ENCODE assay signal across 16 cellular contexts in genomic region chr19:955803-956746, GRCh38. TPM values are rescaled to one million over a fixed set of nuclear protein-coding genes. Genes with fewer than 3 reads are reported as not detected.
DNase-seq lines count a peak whose midpoint lies in the region; ATAC-seq and TF ChIP-seq lines count a peak whose summit lies in the region.
"Had no signal": no experiment of that assay in that cellular context is flagged by ENCODE, and none has a peak within 500 bp of the region (broad histone marks: within the 10 kb centered on the region; RNA-seq: fewer than 3 reads in every experiment).

No MANE protein-coding gene starts in this region.

- no peak overlapping the region for H3K27ac Mint-ChIP-seq in T-cell
- H3K27ac Mint-ChIP-seq: activated naive CD8-positive, alpha-beta T cell had no signal

- DNase-seq in RWPE2 (ENCODE audit: low spot score) (peak; percentile 53), left kidney (ENCODE audit: low read depth, low spot score) (peak; percentile 94), SKM-1 treated with dmso at 0.1 percent for 144 hours (lab: John Stamatoyannopoulos, UW; ENCODE audit: unreplicated experiment) (no peak), amniotic stem cell (lab: John Stamatoyannopoulos, UW) (no peak), T-cell (no peak)
- DNase-seq: esophagus squamous epithelium; NCI-H187; SJCRH30; stimulated activated CD4-positive, alpha-beta T cell treated with anti-CD3 and anti-CD28 coated beads, Interleukin-4, amount 100 ng/mL, for 1 hour; WERI-Rb-1 had no signal

- H3K9me3 Mint-ChIP-seq in T-cell, result no peaks in the 10 kb centered on the region
- H3K9me3 Mint-ChIP-seq: stimulated activated memory B cell treated with anti-CD40 and anti-IgM and Interleukin-4, amounts not matched to agents 10 μg/mL and 1 μg/mL and 100 μg/mL, for 72 hours had no signal

- no peak overlapping the region for H3K4me3 Mint-ChIP-seq in T-cell
- H3K4me3 Mint-ChIP-seq: activated naive CD8-positive, alpha-beta T cell had no signal

- TF ChIP-seq CTCF in RWPE2 (IDR thresholded peaks at IDR 0.05; ENCODE audit: poor library complexity, severe bottlenecking), result no peak

- H3K27me3 ChIP-seq in BLaER1 treated with 17β-estradiol and CSF1 and Interleukin-3, amounts not matched to agents 10 nM and 100 nM, result no peaks in the 10 kb centered on the region
- no peaks in the 10 kb centered on the region for H3K27me3 ChIP-seq in RWPE2 (ENCODE audit: insufficient read depth, poor library complexity, severe bottlenecking)
- H3K27me3 ChIP-seq: esophagus squamous epithelium, SJCRH30, vagina had no signal

- peaks cover 62 to 86% (median 73%) of the 10 kb centered on the region in 10 experiments for H3K4me1 ChIP-seq in BLaER1 treated with 17β-estradiol and CSF1 and Interleukin-3, amounts not matched to agents 10 nM and 100 nM
- peaks cover 24% of the 10 kb centered on the region for H3K4me1 ChIP-seq in RWPE2 (ENCODE audit: insufficient read depth, poor library complexity, severe bottlenecking)
- H3K4me1 ChIP-seq: SJCRH30 had no signal

- POLR2A ChIA-PET in T-cell (lab: Charles Lee), result no interaction called here

- H3K4me2 ChIP-seq in BLaER1 treated with 17β-estradiol and CSF1 and Interleukin-3, amounts not matched to agents 10 nM and 100 nM, result peak overlapping the region; percentile 98 to 100 (median 100); a peak in 21 of 22 replicates

- peak overlapping the region in 7 of 11 experiments; percentile 2 to 94 (median 81); a peak in 7 of 22 replicates for H3K9ac ChIP-seq in BLaER1 treated with 17β-estradiol and CSF1 and Interleukin-3, amounts not matched to agents 10 nM and 100 nM

- no peaks in the 10 kb centered on the region for H3K9me3 ChIP-seq in BLaER1 treated with 17β-estradiol and CSF1 and Interleukin-3, amounts not matched to agents 10 nM and 100 nM (replicated peaks in 1 of 11)
- H3K9me3 ChIP-seq in RWPE2 (ENCODE audit: severe bottlenecking), result no peaks in the 10 kb centered on the region
- H3K9me3 ChIP-seq: esophagus squamous epithelium, SJCRH30, vagina had no signal

- no peaks in the 10 kb centered on the region for H3K36me3 Mint-ChIP-seq in T-cell
- H3K36me3 Mint-ChIP-seq: activated naive CD8-positive, alpha-beta T cell had no signal

- CTCF ChIA-PET in T-cell (lab: Charles Lee), result interaction anchor here in 1 of 2 donors (0.6 kb wide), 2 partner anchors 16 to 78 kb away, joined by 3 to 5 read pairs; no protein-coding TSS in a partner anchor

- H3K36me3 ChIP-seq in BLaER1 treated with 17β-estradiol and CSF1 and Interleukin-3, amounts not matched to agents 10 nM and 100 nM, result peaks cover 20 to 47% (median 24%) of the 10 kb centered on the region in 11 experiments; a peak in 21 of 22 replicates
- no peaks in the 10 kb centered on the region for H3K36me3 ChIP-seq in RWPE2 (ENCODE audit: low read depth)
- H3K36me3 ChIP-seq: vagina had no signal

- ATAC-seq in RWPE2 (ENCODE audit: low read depth) (no peak), T-cell (replicated peaks in 1 of 4) (no peak)

- H3K4me1 Mint-ChIP-seq in T-cell, result peaks cover 9 to 18% (median 12%) of the 10 kb centered on the region in 3 donors

- H4K20me1 ChIP-seq in BLaER1 treated with 17β-estradiol and CSF1 and Interleukin-3, amounts not matched to agents 10 nM and 100 nM, result peaks cover 6 to 72% (median 35%) of the 10 kb centered on the region in 11 experiments; a peak in 15 of 22 replicates

- H3K27me3 Mint-ChIP-seq in T-cell, result no peaks in the 10 kb centered on the region
- H3K27me3 Mint-ChIP-seq: activated naive CD8-positive, alpha-beta T cell; stimulated activated memory B cell treated with anti-CD40 and anti-IgM and Interleukin-4, amounts not matched to agents 10 μg/mL and 1 μg/mL and 100 μg/mL, for 72 hours had no signal

- H3K4me3 ChIP-seq in BLaER1 treated with 17β-estradiol and CSF1 and Interleukin-3, amounts not matched to agents 10 nM and 100 nM, result no peak overlapping the region
- H3K4me3 ChIP-seq in RWPE2 (ENCODE audit: severe bottlenecking), result no peak overlapping the region
- H3K4me3 ChIP-seq: esophagus squamous epithelium, SJCRH30, vagina had no signal

- peak overlapping the region in 8 of 11 experiments; percentile 20 to 95 (median 92); a peak in 7 of 22 replicates for H3K27ac ChIP-seq in BLaER1 treated with 17β-estradiol and CSF1 and Interleukin-3, amounts not matched to agents 10 nM and 100 nM
- peak overlapping the region; percentile 43 for H3K27ac ChIP-seq in RWPE2 (ENCODE audit: poor library complexity, severe bottlenecking)
- H3K27ac ChIP-seq: esophagus squamous epithelium, SJCRH30, vagina, WERI-Rb-1 had no signal

RNA-seq across cellular contexts. Expression of gene WDR18, which starts 28.1 kb away (rescaled TPM):
- total RNA-seq in T-cell, result 10 to 100 TPM; 24.6 to 65.9 (median 53.5) TPM

RNA-seq across cellular contexts. Expression of gene ARID3A, which starts 30.2 kb away (rescaled TPM):
- 10 to 100 TPM in 4 of 5 donors, 1 to 10 TPM in 1; 9.8 to 13.2 (median 12.0) TPM for total RNA-seq in T-cell

RNA-seq across cellular contexts. Expression of gene KISS1R, which starts 38.9 kb away (rescaled TPM):
- total RNA-seq in T-cell, result 1 to 10 TPM; 1.5 to 4.9 (median 2.8) TPM
- total RNA-seq: LHCN-M2, pulmonary artery endothelial cell, vagina had no signal

RNA-seq across cellular contexts. Expression of gene R3HDM4, which starts 43.1 kb away (rescaled TPM):
- total RNA-seq in T-cell, result 100 to 1,000 TPM; 190 to 252 (median 220) TPM

RNA-seq across cellular contexts. Expression of gene GRIN3B, which starts 44.1 kb away (rescaled TPM):
- under 1 TPM in 3 of 5 donors, not detected in 2; 0.07 to 0.44 (median 0.09) TPM for total RNA-seq in T-cell
- total RNA-seq: esophagus squamous epithelium, SJCRH30, vagina had no signal

Comparison
In these comparisons a context has a peak if more than half of its experiments do, and no peak if none do; other contexts are left out.
1. DNase-seq: peak in RWPE2 (single experiment) and left kidney (single experiment); none in SKM-1 treated with dmso at 0.1 percent for 144 hours (single experiment), amniotic stem cell (single experiment) and T-cell (0 of 34).